Comparison of ENCODE assay signal across 8 cellular contexts in genomic region chr13:80341098-80341701, GRCh38. TPM values are rescaled to one million over a fixed set of nuclear protein-coding genes. Genes with fewer than 3 reads are reported as not detected.
A peak's percentile ranks its signal among the peaks of the same experiment; 100 is the strongest.
DNase-seq lines count a peak whose midpoint lies in the region; ATAC-seq and TF ChIP-seq lines count a peak whose summit lies in the region.

SPRY2 (minus strand) TSS chr13:80341126; CDS start chr13:80337705, 3,421 bp downstream.

- H3K27ac ChIP-seq in fibroblast of lung (ENCODE audit: insufficient read depth, low read length), result peak within 1 kb of the TSS; percentile 85
- H3K27ac ChIP-seq in mucosa of rectum (ENCODE audit: low read depth in 2 of 2, low read length in 2 of 2), result peak within 1 kb of the TSS; percentile 94 to 97
- H3K27ac ChIP-seq in thoracic aorta, result peak within 1 kb of the TSS; percentile 95 to 96

- H3K27me3 Mint-ChIP-seq in activated T-cell treated with anti-CD3 and anti-CD28 coated beads, Interleukin-2, amount 50 U/mL, for 24 hours, result peaks cover 46% of the 10 kb centered on the region

- no peak within 1 kb of the TSS for H3K27ac Mint-ChIP-seq in activated T-cell treated with anti-CD3 and anti-CD28 coated beads, Interleukin-2, amount 50 U/mL, for 24 hours

- peaks cover 21% of the 10 kb centered on the region for H3K4me1 Mint-ChIP-seq in activated T-cell treated with anti-CD3 and anti-CD28 coated beads, Interleukin-2, amount 50 U/mL, for 24 hours (ENCODE audit: low read depth)

- H3K4me3 Mint-ChIP-seq in activated T-cell treated with anti-CD3 and anti-CD28 coated beads, Interleukin-2, amount 50 U/mL, for 24 hours, result peak within 1 kb of the TSS; percentile 62

- no peaks in the 10 kb centered on the region for H3K9me3 Mint-ChIP-seq in activated T-cell treated with anti-CD3 and anti-CD28 coated beads, Interleukin-2, amount 50 U/mL, for 24 hours

- H3K4me3 ChIP-seq in fibroblast of lung (replicated peaks in 1 of 4; ENCODE audit: control extremely low read depth in 1 of 4, insufficient read depth in 1 of 4, low read depth in 3 of 4, low read length in 4 of 4), result peak within 1 kb of the TSS; percentile 91 to 98 (median 92)
- H3K4me3 ChIP-seq in mucosa of rectum (ENCODE audit: low read length in 2 of 2), result peak within 1 kb of the TSS; percentile 94 to 98
- peak within 1 kb of the TSS; percentile 82 for H3K4me3 ChIP-seq in thoracic aorta

- no peaks in the 10 kb centered on the region for H4K20me1 ChIP-seq in fibroblast of lung (ENCODE audit: control insufficient read depth, extremely low read depth, insufficient read depth, low read length)

- peak within 1 kb of the TSS; percentile 97 for H3K4me2 ChIP-seq in fibroblast of lung (ENCODE audit: extremely low read depth, insufficient read depth, low read length)

- ATAC-seq in HG03175 (IDR thresholded peaks at IDR 0.05; ENCODE audit: unreplicated experiment) (peak; percentile 52), thoracic aorta (ENCODE audit: insufficient number of reproducible peaks, low FRiP score, low read depth) (peak; percentile 47)

- peaks cover 46% of the 10 kb centered on the region for H3K79me2 ChIP-seq in fibroblast of lung (ENCODE audit: control insufficient read depth, insufficient read depth, low read length)

- no peak for TF ChIP-seq CTCF in fibroblast of lung (conservative IDR thresholded peaks at IDR 0.05 in 1 of 2, IDR thresholded peaks at IDR 0.05 in 1 of 2; ENCODE audit: low read depth in 1 of 2, low read length in 2 of 2)
- TF ChIP-seq CTCF in thoracic aorta (IDR thresholded peaks at IDR 0.05), result no peak

- H3K27me3 ChIP-seq in fibroblast of lung (ENCODE audit: control insufficient read depth, insufficient read depth, low read length) (no peaks in the 10 kb centered on the region), mucosa of rectum (ENCODE audit: control insufficient read depth in 2 of 2, insufficient read depth in 2 of 2, low read length in 2 of 2) (no peaks in the 10 kb centered on the region), thoracic aorta (replicated peaks; ENCODE audit: insufficient read depth) (no peaks in the 10 kb centered on the region)

- H3K9me3 ChIP-seq in fibroblast of lung (ENCODE audit: control insufficient read depth, insufficient read depth, low read depth, low read length) (no peaks in the 10 kb centered on the region), mucosa of rectum (ENCODE audit: control insufficient read depth in 2 of 2, low read length in 2 of 2) (no peaks in the 10 kb centered on the region), thoracic aorta (no peaks in the 10 kb centered on the region)

- H3K4me1 ChIP-seq in fibroblast of lung (ENCODE audit: control insufficient read depth, extremely low read depth, insufficient read depth, low read length) (peaks cover 4% of the 10 kb centered on the region), mucosa of rectum (ENCODE audit: control insufficient read depth in 2 of 2, insufficient read depth in 2 of 2, low read length in 2 of 2) (peaks cover 9 to 22% of the 10 kb centered on the region in 2 donors), thoracic aorta (ENCODE audit: control insufficient read depth in 1 of 2, low read depth in 2 of 2) (peaks cover 8 to 28% of the 10 kb centered on the region in 2 donors)

- peak; percentile 55 for TF ChIP-seq POLR2A in GM19193 (IDR thresholded peaks at IDR 0.05; ENCODE audit: extremely low read depth, insufficient read depth, insufficient read length)

- H3K36me3 ChIP-seq in fibroblast of lung (ENCODE audit: control insufficient read depth, insufficient read depth, low read length) (peaks cover 9% of the 10 kb centered on the region), mucosa of rectum (ENCODE audit: control insufficient read depth in 2 of 2, insufficient read depth in 2 of 2, low read length in 2 of 2) (peaks cover 10 to 12% of the 10 kb centered on the region in 2 donors), thoracic aorta (no peaks in the 10 kb centered on the region)

- peak within 1 kb of the TSS; percentile 82 for H3K9ac ChIP-seq in fibroblast of lung (ENCODE audit: insufficient read depth, low read length)
- peak within 1 kb of the TSS; percentile 98 to 99 for H3K9ac ChIP-seq in mucosa of rectum (ENCODE audit: low read depth in 1 of 2, low read length in 2 of 2)

- H2AFZ ChIP-seq in fibroblast of lung (ENCODE audit: low read length), result peak within 1 kb of the TSS; percentile 51

- DNase-seq in CD1c-positive myeloid dendritic cell (ENCODE audit: extremely low spot score) (peak; percentile 92), NCI-H226 (peak; percentile 95), fibroblast of lung (ENCODE audit: low read depth in 2 of 2) (peak; percentile 97 to 98), thoracic aorta (ENCODE audit: low spot score) (peak; percentile 91)
- DNase-seq in activated T-cell treated with anti-CD3 and anti-CD28 coated beads, Interleukin-2, amount 50 U/mL, for 24 hours, result peak; percentile 57

- no peaks in the 10 kb centered on the region for H3K36me3 Mint-ChIP-seq in activated T-cell treated with anti-CD3 and anti-CD28 coated beads, Interleukin-2, amount 50 U/mL, for 24 hours (ENCODE audit: low read depth)

RNA-seq across cellular contexts. Expression of gene SPRY2, which starts in this region (rescaled TPM):
- total RNA-seq in fibroblast of lung (9.8 and 13.0 TPM in 2 replicates), thoracic aorta (10 to 100 TPM; 28.2 to 49.2 TPM)
- 16.2 and 82.6 TPM in 2 replicates for polyA plus RNA-seq in fibroblast of lung
- 8.5 and 40.7 TPM in 2 replicates for polyA plus RNA-seq in fibroblast of lung (2012)
- 20.0 and 89.7 TPM in 2 replicates for polyA minus RNA-seq in fibroblast of lung (ENCODE audit: low replicate concordance)

Comparison
In these comparisons a context has a peak if more than half of its experiments do, and no peak if none do; other contexts are left out.
1. Peak in every context shown above with its lines: DNase-seq, ATAC-seq, H3K4me3 ChIP-seq and H3K27ac ChIP-seq.